ENCODE assay signal across 14 cellular contexts in genomic region chr14:93133476-93133875, GRCh38. TPM values are rescaled to one million over a fixed set of nuclear protein-coding genes. Genes with fewer than 3 reads are reported as not detected.
DNase-seq lines count a peak whose midpoint lies in the region; ATAC-seq and TF ChIP-seq lines count a peak whose summit lies in the region.
"Had no signal": no experiment of that assay in that cellular context is flagged by ENCODE, and none has a peak within 500 bp of the region (broad histone marks: within the 10 kb centered on the region; RNA-seq: fewer than 3 reads in every experiment).

No MANE protein-coding gene starts in this region.

- H3K27me3 ChIP-seq in osteoblast (ENCODE audit: insufficient read depth, low read length) = peaks cover 10% of the 10 kb centered on the region

- no peaks in the 10 kb centered on the region for H3K79me2 ChIP-seq in osteoblast (ENCODE audit: insufficient read depth, low read length)

- peak overlapping the region; percentile 29 for H2AFZ ChIP-seq in osteoblast (ENCODE audit: low read length)

- no peak for TF ChIP-seq CTCF in epithelial cell of esophagus (IDR thresholded peaks at IDR 0.05; ENCODE audit: insufficient read depth, low read depth, low read length, missing control alignments)
- no peak for TF ChIP-seq CTCF in osteoblast (IDR thresholded peaks at IDR 0.05; ENCODE audit: extremely low read depth, low read depth, low read length)

- DNase-seq in CD1c-positive myeloid dendritic cell (ENCODE audit: extremely low spot score) (peak; percentile 54), NOMO-1 (lab: John Stamatoyannopoulos, UW; ENCODE audit: unreplicated experiment in 2 of 2) (peak; percentile 84 to 97), epithelial cell of esophagus (ENCODE audit: low read depth) (peak; percentile 90), osteoblast (ENCODE audit: insufficient read length, low spot score, missing footprints) (peak; percentile 61), DMS79 (lab: John Stamatoyannopoulos, UW) (no peak), LoVo (ENCODE audit: low spot score) (no peak)
- DNase-seq in activated CD4-positive, alpha-beta T cell treated with anti-CD3 and anti-CD28 coated beads for 48 hours = no peak
- DNase-seq: activated CD4-positive, CD25-positive, alpha-beta regulatory T cell treated with anti-CD3 and anti-CD28 coated beads, Interleukin-2, amount 50 U/mL, for 72 hours; activated T-cell treated with anti-CD3 and anti-CD28 coated beads, Interleukin-2, amount 50 U/mL, for 72 hours; NCI-H446; stimulated activated CD4-positive, alpha-beta T cell treated with anti-CD3 and anti-CD28 coated beads, Interleukin-4, amount 100 ng/mL, for 4 hours; stimulated activated naive CD8-positive, alpha-beta T cell treated with anti-CD3 and anti-CD28 coated beads, Interleukin-15, Interleukin-2, amounts not matched to agents 100 U/mL and 50 U/mL, for 24 hours had no signal

- H3K36me3 ChIP-seq in osteoblast (ENCODE audit: insufficient read depth, low read length) = no peaks in the 10 kb centered on the region

- no peak overlapping the region for H3K27ac ChIP-seq in osteoblast (ENCODE audit: low read depth, low read length)
- H3K27ac ChIP-seq: HL-60 had no signal

- no peak for ATAC-seq in GM19463 (IDR thresholded peaks at IDR 0.05; ENCODE audit: unreplicated experiment)
- ATAC-seq: activated T-cell treated with anti-CD3 and anti-CD28 coated beads, Interleukin-2, amount 50 U/mL, for 72 hours; stimulated activated naive CD8-positive, alpha-beta T cell treated with anti-CD3 and anti-CD28 coated beads, Interleukin-15, Interleukin-2, amounts not matched to agents 100 U/mL and 50 U/mL, for 24 hours had no signal

- no peaks in the 10 kb centered on the region for H3K4me1 ChIP-seq in osteoblast (ENCODE audit: insufficient read depth, low read length)

- H4K20me1 ChIP-seq in osteoblast (ENCODE audit: insufficient read depth, low read length) = no peaks in the 10 kb centered on the region

- no peaks in the 10 kb centered on the region for H3K9me3 ChIP-seq in osteoblast (ENCODE audit: low read depth, low read length)

- no peak overlapping the region for H3K4me2 ChIP-seq in osteoblast (ENCODE audit: insufficient read depth, low read length)

- no peak overlapping the region for H3K4me3 ChIP-seq in epithelial cell of esophagus (ENCODE audit: low read length)
- no peak overlapping the region for H3K4me3 ChIP-seq in osteoblast (ENCODE audit: insufficient read depth, low read length)

RNA-seq across cellular contexts. Expression of gene ITPK1, which starts 17.8 kb away (rescaled TPM):
- 25.0 and 25.3 TPM in 2 replicates for total RNA-seq in osteoblast

RNA-seq across cellular contexts. Expression of gene MOAP1, which starts 51.2 kb away (rescaled TPM):
- total RNA-seq in osteoblast = 16.6 and 18.3 TPM in 2 replicates

RNA-seq across cellular contexts. Expression of gene LYSET, which starts 51.6 kb away (rescaled TPM):
- 10.1 and 11.5 TPM in 2 replicates for total RNA-seq in osteoblast

Comparison
In these comparisons a context has a peak if more than half of its experiments do, and no peak if none do; other contexts are left out.
1. DNase-seq: peak in CD1c-positive myeloid dendritic cell (single experiment), NOMO-1 (2 of 2), epithelial cell of esophagus (single experiment) and osteoblast (single experiment); none in DMS79 (single experiment), activated CD4-positive, alpha-beta T cell treated with anti-CD3 and anti-CD28 coated beads for 48 hours (single experiment) and LoVo (single experiment).